ENCODE assay signal across 21 cellular contexts in the genomic region with DNA sequence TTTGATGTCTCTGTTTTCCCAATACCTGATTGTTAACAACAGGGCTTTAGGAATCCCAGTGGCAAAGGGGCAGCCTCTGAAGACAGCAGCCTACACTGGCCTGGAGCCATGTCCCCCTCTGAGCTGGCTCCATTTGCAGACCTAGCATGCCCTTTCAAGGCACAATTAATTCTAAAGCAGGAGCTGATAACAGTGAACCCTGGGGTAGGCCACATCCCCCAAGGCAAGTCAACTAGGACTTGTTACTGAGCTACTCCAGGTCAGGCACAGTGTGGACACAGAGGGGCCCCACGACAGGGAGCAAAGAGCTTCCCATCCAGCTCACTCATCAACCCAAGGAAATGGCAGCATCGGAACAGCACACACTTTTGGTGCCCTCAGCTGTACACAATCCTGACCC. TPM values are rescaled to one million over a fixed set of nuclear protein-coding genes. Genes with fewer than 3 reads are reported as not detected.
"Had no signal": no experiment of that assay in that cellular context is flagged by ENCODE, and none has a peak within 500 bp of the region (broad histone marks: within the 10 kb centered on the region; RNA-seq: fewer than 3 reads in every experiment).

No MANE protein-coding gene starts in this region.

- H3K9me3 ChIP-seq: lower lobe of right lung, psoas muscle, tibial nerve had no signal

- H3K4me3 ChIP-seq: coronary artery, lower lobe of right lung, psoas muscle, tibial nerve had no signal

- ATAC-seq: activated CD8-positive, alpha-beta memory T cell treated with anti-CD3 and anti-CD28 coated beads, Interleukin-2, amount 10 ng/mL, durations not matched to agents 7 days and 5 days; activated T-helper 17 cell treated with anti-CD3 and anti-CD28 coated beads, Interleukin-2, amount 50 U/mL, for 72 hours; left cardiac atrium; lower lobe of right lung; psoas muscle; right cardiac atrium; stimulated activated naive CD8-positive, alpha-beta T cell treated with anti-CD3 and anti-CD28 coated beads, Interleukin-15, Interleukin-2, amounts not matched to agents 100 U/mL and 50 U/mL, for 24 hours had no signal

- H3K36me3 Mint-ChIP-seq: activated CD8-positive, alpha-beta memory T cell treated with anti-CD3 and anti-CD28 coated beads, Interleukin-2, amount 10 ng/mL, durations not matched to agents 7 days and 5 days; activated naive CD8-positive, alpha-beta T cell treated with anti-CD3 and anti-CD28 coated beads, Interleukin-2, amount 10 ng/mL, durations not matched to agents 7 days and 5 days had no signal

- H3K36me3 ChIP-seq: lower lobe of right lung, tibial nerve had no signal

- H3K4me1 ChIP-seq: lower lobe of right lung, tibial nerve had no signal

- DNase-seq: activated CD4-positive, alpha-beta T cell treated with anti-CD3 and anti-CD28 coated beads, Interleukin-2, amount 50 U/mL, for 48 hours; activated CD8-positive, alpha-beta memory T cell treated with anti-CD3 and anti-CD28 coated beads, Interleukin-2, amount 10 ng/mL, durations not matched to agents 7 days and 5 days; activated naive CD4-positive, alpha-beta T cell; activated naive CD8-positive, alpha-beta T cell treated with anti-CD3 and anti-CD28 coated beads, Interleukin-2, amount 10 ng/mL, durations not matched to agents 7 days and 5 days; amygdala; erythroblast; left cardiac atrium; lower lobe of right lung; right cardiac atrium; stimulated activated CD4-positive, alpha-beta T cell treated with anti-CD3 and anti-CD28 coated beads, Interleukin-2, amount 100 ng/mL, for 24 hours; stimulated activated naive CD8-positive, alpha-beta T cell treated with anti-CD3 and anti-CD28 coated beads, Interleukin-15, Interleukin-2, amounts not matched to agents 100 U/mL and 50 U/mL, for 24 hours; substantia nigra had no signal

- H3K9me3 Mint-ChIP-seq: activated naive CD8-positive, alpha-beta T cell treated with anti-CD3 and anti-CD28 coated beads, Interleukin-2, amount 10 ng/mL, durations not matched to agents 7 days and 5 days; activated T-helper 17 cell treated with anti-CD3 and anti-CD28 coated beads, Interleukin-2, amount 50 U/mL, for 72 hours; central memory CD8-positive, alpha-beta T cell had no signal

- FAIRE-seq: endometrium, frontal cortex, TTC549 had no signal

- H3K27ac Mint-ChIP-seq: activated CD8-positive, alpha-beta memory T cell treated with anti-CD3 and anti-CD28 coated beads, Interleukin-2, amount 10 ng/mL, durations not matched to agents 7 days and 5 days; activated naive CD8-positive, alpha-beta T cell treated with anti-CD3 and anti-CD28 coated beads, Interleukin-2, amount 10 ng/mL, durations not matched to agents 7 days and 5 days; activated T-helper 17 cell treated with anti-CD3 and anti-CD28 coated beads, Interleukin-2, amount 50 U/mL, for 72 hours had no signal

- H3K4me3 Mint-ChIP-seq: activated CD8-positive, alpha-beta memory T cell treated with anti-CD3 and anti-CD28 coated beads, Interleukin-2, amount 10 ng/mL, durations not matched to agents 7 days and 5 days; activated naive CD8-positive, alpha-beta T cell treated with anti-CD3 and anti-CD28 coated beads, Interleukin-2, amount 10 ng/mL, durations not matched to agents 7 days and 5 days; activated T-helper 17 cell treated with anti-CD3 and anti-CD28 coated beads, Interleukin-2, amount 50 U/mL, for 72 hours; central memory CD8-positive, alpha-beta T cell had no signal

- H3K4me1 Mint-ChIP-seq: activated naive CD8-positive, alpha-beta T cell treated with anti-CD3 and anti-CD28 coated beads, Interleukin-2, amount 10 ng/mL, durations not matched to agents 7 days and 5 days; activated T-helper 17 cell treated with anti-CD3 and anti-CD28 coated beads, Interleukin-2, amount 50 U/mL, for 72 hours; central memory CD8-positive, alpha-beta T cell had no signal

- H3K27ac ChIP-seq: coronary artery, lower lobe of right lung, psoas muscle, tibial nerve had no signal

RNA-seq across cellular contexts. Expression of a gene that starts 51.9 kb away (rescaled TPM):
- total RNA-seq: activated naive CD8-positive, alpha-beta T cell treated with anti-CD3 and anti-CD28 coated beads, Interleukin-2, amount 10 ng/mL, durations not matched to agents 7 days and 5 days; activated T-helper 17 cell treated with anti-CD3 and anti-CD28 coated beads, Interleukin-2, amount 50 U/mL, for 72 hours; T-helper 2 cell treated with Interferon-gamma antibody and Interleukin-4, amounts not matched to agents 100 ng/mL and 5 ng/mL, for 36 hours had no signal
